ENCODE assay signal across 22 cellular contexts in genomic region chr2:118830886-118831285, GRCh38. TPM values are rescaled to one million over a fixed set of nuclear protein-coding genes. Genes with fewer than 3 reads are reported as not detected.
"Had no signal": no experiment of that assay in that cellular context is flagged by ENCODE, and none has a peak within 500 bp of the region (broad histone marks: within the 10 kb centered on the region; RNA-seq: fewer than 3 reads in every experiment).

No MANE protein-coding gene starts in this region.

- H3K27ac ChIP-seq: epithelial cell of prostate, esophagus muscularis mucosa, hepatocyte, neural progenitor cell, ovary, stomach had no signal

- H3K9ac ChIP-seq: neural progenitor cell had no signal

- H3K27ac Mint-ChIP-seq: effector memory CD8-positive, alpha-beta T cell; natural killer cell treated with Interleukin-12 subunit alpha and Interleukin-12 subunit beta and Interleukin-15 and Interleukin-18, amount 100 ng/mL, for 72 hours; neural progenitor cell had no signal

- H3K36me3 Mint-ChIP-seq: natural killer cell treated with Interleukin-12 subunit alpha and Interleukin-12 subunit beta and Interleukin-15 and Interleukin-18, amount 100 ng/mL, for 72 hours; neural progenitor cell had no signal

- H3K27me3 ChIP-seq: ovary had no signal

- H3K9me3 Mint-ChIP-seq: effector memory CD8-positive, alpha-beta T cell; natural killer cell treated with Interleukin-12 subunit alpha and Interleukin-12 subunit beta and Interleukin-15 and Interleukin-18, amount 100 ng/mL, for 72 hours; neural progenitor cell had no signal

- H3K36me3 ChIP-seq: esophagus muscularis mucosa, neural progenitor cell, ovary, stomach had no signal

- DNase-seq: effector memory CD8-positive, alpha-beta T cell; foreskin fibroblast; head of caudate nucleus; kidney; left colon; left ventricle myocardium superior; mucosa of descending colon; nucleus accumbens; ovary; right cardiac atrium; stimulated activated naive CD4-positive, alpha-beta T cell; stomach; substantia nigra; trophoblast cell had no signal

- H3K9me3 ChIP-seq: esophagus muscularis mucosa, mucosa of descending colon, ovary, stomach had no signal

- H3K4me3 Mint-ChIP-seq: effector memory CD8-positive, alpha-beta T cell; natural killer cell treated with Interleukin-12 subunit alpha and Interleukin-12 subunit beta and Interleukin-15 and Interleukin-18, amount 100 ng/mL, for 72 hours; neural progenitor cell had no signal

- ATAC-seq: effector memory CD8-positive, alpha-beta T cell; left colon; left ventricle myocardium superior; mucosa of descending colon; natural killer cell treated with Interleukin-12 subunit alpha and Interleukin-12 subunit beta and Interleukin-15 and Interleukin-18, amount 100 ng/mL, for 72 hours; right cardiac atrium had no signal

- H3K4me3 ChIP-seq: esophagus muscularis mucosa, hepatocyte, lung, mucosa of descending colon, neural progenitor cell, ovary, skin epidermis, stomach had no signal

RNA-seq across cellular contexts. Expression of gene EN1, which starts 16.6 kb away (rescaled TPM):
- total RNA-seq: left colon; left ventricle myocardium superior; lung; mucosa of descending colon; natural killer cell treated with Interleukin-12 subunit alpha and Interleukin-12 subunit beta and Interleukin-15 and Interleukin-18, amount 100 ng/mL, for 72 hours; ovary; right cardiac atrium; stomach; urinary bladder had no signal
